ENCODE assay signal across 10 cellular contexts in genomic region chr1:110675060-110675791, GRCh38. TPM values are rescaled to one million over a fixed set of nuclear protein-coding genes. Genes with fewer than 3 reads are reported as not detected.
A peak's percentile ranks its signal among the peaks of the same experiment; 100 is the strongest.
DNase-seq lines count a peak whose midpoint lies in the region; ATAC-seq and TF ChIP-seq lines count a peak whose summit lies in the region.
"Had no signal": no experiment of that assay in that cellular context is flagged by ENCODE, and none has a peak within 500 bp of the region (broad histone marks: within the 10 kb centered on the region; RNA-seq: fewer than 3 reads in every experiment).

No MANE protein-coding gene starts in this region.

- no peaks in the 10 kb centered on the region for H3K9me3 ChIP-seq in hepatocyte (ENCODE audit: low read depth)
- H3K9me3 ChIP-seq: HAP-1 had no signal

- ATAC-seq in GM18511 (IDR thresholded peaks at IDR 0.05; ENCODE audit: unreplicated experiment) = peak; percentile 12
- no peak for ATAC-seq in GM21367 (IDR thresholded peaks at IDR 0.05; ENCODE audit: unreplicated experiment)
- no peak for ATAC-seq in GM21737 (IDR thresholded peaks at IDR 0.05; ENCODE audit: unreplicated experiment)

- peak overlapping the region; percentile 47 for H3K27ac Mint-ChIP-seq in activated CD4-positive, alpha-beta memory T cell treated with anti-CD3 and anti-CD28 coated beads, Interleukin-2, amount 10 ng/mL, durations not matched to agents 7 days and 5 days

- H3K27me3 Mint-ChIP-seq in activated CD4-positive, alpha-beta memory T cell treated with anti-CD3 and anti-CD28 coated beads, Interleukin-2, amount 10 ng/mL, durations not matched to agents 7 days and 5 days = no peaks in the 10 kb centered on the region

- peak overlapping the region; percentile 98 for H3K4me2 ChIP-seq in hepatocyte

- peaks cover 54% of the 10 kb centered on the region for H3K36me3 Mint-ChIP-seq in activated CD4-positive, alpha-beta memory T cell treated with anti-CD3 and anti-CD28 coated beads, Interleukin-2, amount 10 ng/mL, durations not matched to agents 7 days and 5 days (ENCODE audit: low read depth)

- H3K36me3 ChIP-seq in hepatocyte (replicated peaks; ENCODE audit: insufficient read depth, low read depth) (no peaks in the 10 kb centered on the region), brain microvascular endothelial cell (replicated peaks) (no peaks in the 10 kb centered on the region)
- H3K36me3 ChIP-seq: HAP-1 had no signal

- no peaks in the 10 kb centered on the region for H3K4me1 ChIP-seq in hepatocyte (ENCODE audit: insufficient read depth)
- H3K4me1 ChIP-seq: HAP-1 had no signal

- H3K4me3 ChIP-seq in hepatocyte (peak overlapping the region; percentile 49), skeletal muscle cell (ENCODE audit: low read depth, low read length) (peak overlapping the region; percentile 42), brain microvascular endothelial cell (ENCODE audit: low read depth, low read length) (no peak overlapping the region)
- H3K4me3 ChIP-seq: HAP-1 had no signal

- no peak for DNase-seq in activated CD4-positive, alpha-beta memory T cell treated with anti-CD3 and anti-CD28 coated beads, Interleukin-2, amount 10 ng/mL, durations not matched to agents 7 days and 5 days
- DNase-seq in hepatocyte (ENCODE audit: low spot score) = peak; percentile 10
- DNase-seq in skeletal muscle cell (ENCODE audit: low read depth) = no peak
- DNase-seq in brain microvascular endothelial cell = no peak
- DNase-seq in NCI-H526 treated with DMSO at 0.1 percent for 48 hours (lab: John Stamatoyannopoulos, UW) = no peak

- CTCF ChIA-PET in activated CD4-positive, alpha-beta memory T cell treated with anti-CD3 and anti-CD28 coated beads, Interleukin-2, amount 10 ng/mL, durations not matched to agents 7 days and 5 days (lab: Charles Lee) = interaction anchor here (1.2 to 4.8 kb wide), 4 partner anchors 55 to 108 kb away, joined by 3 to 40 read pairs (median 12); no protein-coding TSS in a partner anchor

- H3K27me3 ChIP-seq in hepatocyte (peaks cover 84% of the 10 kb centered on the region), brain microvascular endothelial cell (replicated peaks) (peaks cover 37% of the 10 kb centered on the region)

- no peaks in the 10 kb centered on the region for H3K9me3 Mint-ChIP-seq in activated CD4-positive, alpha-beta memory T cell treated with anti-CD3 and anti-CD28 coated beads, Interleukin-2, amount 10 ng/mL, durations not matched to agents 7 days and 5 days

- no peak for TF ChIP-seq CTCF in hepatocyte (IDR thresholded peaks at IDR 0.05; ENCODE audit: poor library complexity)
- TF ChIP-seq CTCF in brain microvascular endothelial cell (IDR thresholded peaks at IDR 0.05; ENCODE audit: low read depth, low read length, missing control alignments) = no peak

- peak overlapping the region; percentile 73 for H3K4me3 Mint-ChIP-seq in activated CD4-positive, alpha-beta memory T cell treated with anti-CD3 and anti-CD28 coated beads, Interleukin-2, amount 10 ng/mL, durations not matched to agents 7 days and 5 days

- peak overlapping the region; percentile 71 for H2AFZ ChIP-seq in hepatocyte

- 3% methylated on average over 47 of the region's 57 CpGs for WGBS in hepatocyte (ENCODE audit: low lambda C conversion rate, missing lambda C conversion rate)

- POLR2A ChIA-PET in activated CD4-positive, alpha-beta memory T cell treated with anti-CD3 and anti-CD28 coated beads, Interleukin-2, amount 10 ng/mL, durations not matched to agents 7 days and 5 days (lab: Charles Lee) = interaction anchor here (0.9 to 7.2 kb wide), 12 partner anchors 9 to 337 kb away, joined by 3 to 206 read pairs (median 20); partner anchors contain the start of genes CD53 and RBM15

- H3K9me2 ChIP-seq in hepatocyte (replicated peaks; ENCODE audit: insufficient read depth) = no peaks in the 10 kb centered on the region

- no peaks in the 10 kb centered on the region for H4K20me1 ChIP-seq in hepatocyte (ENCODE audit: insufficient read depth, poor library complexity, severe bottlenecking)

- no peaks in the 10 kb centered on the region for H3K79me2 ChIP-seq in hepatocyte

- H3K4me1 Mint-ChIP-seq in activated CD4-positive, alpha-beta memory T cell treated with anti-CD3 and anti-CD28 coated beads, Interleukin-2, amount 10 ng/mL, durations not matched to agents 7 days and 5 days = peaks cover 27% of the 10 kb centered on the region

- no peak overlapping the region for H3K27ac ChIP-seq in hepatocyte
- H3K27ac ChIP-seq in brain microvascular endothelial cell = no peak overlapping the region

- in situ Hi-C loops in brain microvascular endothelial cell (cut with HindIII; ENCODE audit: low pct_ligation_motif_present, low sequenced_read_pairs) = no loop called here

RNA-seq across cellular contexts. Expression of gene KCNA3, which starts 0.5 kb away (rescaled TPM):
- 10 to 100 TPM; 84.9 to 86.2 TPM for total RNA-seq in activated CD4-positive, alpha-beta memory T cell treated with anti-CD3 and anti-CD28 coated beads, Interleukin-2, amount 10 ng/mL, durations not matched to agents 7 days and 5 days
- total RNA-seq in hepatocyte = 0.20 and 0.43 TPM in 2 replicates
- not detected in 2 replicates for polyA plus RNA-seq in hepatocyte
- total RNA-seq: SK-MEL-5 had no signal

Comparison
In these comparisons a context has a peak if more than half of its experiments do, and no peak if none do; other contexts are left out.
1. RNA of gene KCNA3, which starts 0.5 kb away (total RNA-seq): 84.9 to 86.2 TPM in activated CD4-positive, alpha-beta memory T cell treated with anti-CD3 and anti-CD28 coated beads, Interleukin-2, amount 10 ng/mL, durations not matched to agents 7 days and 5 days; 0.20 to 0.43 TPM in hepatocyte; every median in the first group is over 10 times any median in the second.